Comparison of ENCODE assay signal across 8 cellular contexts in the genomic region with DNA sequence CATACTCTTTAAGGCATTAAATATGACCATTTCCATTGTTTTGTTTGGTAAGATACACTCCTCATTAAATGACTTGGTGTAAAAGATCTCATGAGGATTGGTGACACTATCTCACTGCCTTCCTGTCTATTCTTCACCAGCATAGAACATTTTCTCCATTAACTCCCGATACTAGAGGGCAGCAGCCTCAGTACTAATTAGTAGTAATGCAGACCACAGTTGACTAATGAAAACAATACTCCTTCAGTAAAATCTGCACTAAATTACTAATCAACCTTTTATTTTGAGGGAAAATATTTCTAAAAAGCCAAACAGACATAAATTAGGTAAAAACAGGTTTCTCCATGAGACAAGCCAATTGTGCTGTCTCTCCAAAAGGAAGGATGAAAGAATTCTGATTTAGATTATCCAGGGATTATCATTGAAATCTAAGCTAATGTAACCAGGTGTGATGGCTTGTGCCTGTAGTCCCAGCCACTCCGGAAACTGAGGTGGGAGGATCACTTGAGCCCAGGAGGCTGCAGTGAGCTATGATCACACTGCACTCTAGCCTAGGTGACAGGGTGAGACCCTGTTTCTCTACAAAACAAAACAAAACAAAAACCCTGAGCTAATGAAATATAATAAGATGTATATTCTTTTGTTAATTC. TPM values are rescaled to one million over a fixed set of nuclear protein-coding genes. Genes with fewer than 3 reads are reported as not detected.
A peak's percentile ranks its signal among the peaks of the same experiment; 100 is the strongest.
DNase-seq lines count a peak whose midpoint lies in the region; ATAC-seq and TF ChIP-seq lines count a peak whose summit lies in the region.

No MANE protein-coding gene starts in this region.

- ATAC-seq in GM18858 (IDR thresholded peaks at IDR 0.05; ENCODE audit: unreplicated experiment): no peak

- H3K4me3 ChIP-seq in AG09309 (ENCODE audit: control insufficient read depth, low read depth, low read length): no peak overlapping the region

- DNase-seq in AG09309 (ENCODE audit: low read depth): peak; percentile 11
- peak; percentile 2 for DNase-seq in GM19240 (ENCODE audit: insufficient read length, low spot score)
- peak; percentile 32 for DNase-seq in NCI-H226
- DNase-seq in activated CD4-positive, alpha-beta T cell treated with anti-CD3 and anti-CD28 coated beads for 4 hours: peak; percentile 67 to 82
- DNase-seq in dedifferentiated amniotic fluid mesenchymal stem cell (ENCODE audit: extremely low spot score): peak; percentile 57
- peak; percentile 69 to 73 for DNase-seq in lung microvascular endothelial cell (ENCODE audit: low read depth in 2 of 2)
- DNase-seq in stimulated activated CD8-positive, alpha-beta memory T cell treated with anti-CD3 and anti-CD28 coated beads, Interleukin-7, amount 100 ng/mL, for 1 hour (ENCODE audit: low read depth in 2 of 2): peak; percentile 11 to 48

- peak; percentile 70 for TF ChIP-seq CTCF in AG09309 (IDR thresholded peaks at IDR 0.05; ENCODE audit: control insufficient read depth, insufficient read depth, low read depth, low read length, missing control alignments)

RNA-seq across cellular contexts. Expression of a gene that starts 9.4 kb away (rescaled TPM):
- 31.4 and 40.1 TPM in 2 replicates for total RNA-seq in lung microvascular endothelial cell

Comparison
In these comparisons a context has a peak if more than half of its experiments do, and no peak if none do; other contexts are left out.
1. DNase-seq: peak in every context shown above with its lines; median percentile 74 in activated CD4-positive, alpha-beta T cell treated with anti-CD3 and anti-CD28 coated beads for 4 hours; 71 in lung microvascular endothelial cell; 57 in dedifferentiated amniotic fluid mesenchymal stem cell; 32 in NCI-H226; 30 in stimulated activated CD8-positive, alpha-beta memory T cell treated with anti-CD3 and anti-CD28 coated beads, Interleukin-7, amount 100 ng/mL, for 1 hour; 11 in AG09309; 2 in GM19240.